Comparison of ENCODE assay signal across 8 cellular contexts in the genomic region with DNA sequence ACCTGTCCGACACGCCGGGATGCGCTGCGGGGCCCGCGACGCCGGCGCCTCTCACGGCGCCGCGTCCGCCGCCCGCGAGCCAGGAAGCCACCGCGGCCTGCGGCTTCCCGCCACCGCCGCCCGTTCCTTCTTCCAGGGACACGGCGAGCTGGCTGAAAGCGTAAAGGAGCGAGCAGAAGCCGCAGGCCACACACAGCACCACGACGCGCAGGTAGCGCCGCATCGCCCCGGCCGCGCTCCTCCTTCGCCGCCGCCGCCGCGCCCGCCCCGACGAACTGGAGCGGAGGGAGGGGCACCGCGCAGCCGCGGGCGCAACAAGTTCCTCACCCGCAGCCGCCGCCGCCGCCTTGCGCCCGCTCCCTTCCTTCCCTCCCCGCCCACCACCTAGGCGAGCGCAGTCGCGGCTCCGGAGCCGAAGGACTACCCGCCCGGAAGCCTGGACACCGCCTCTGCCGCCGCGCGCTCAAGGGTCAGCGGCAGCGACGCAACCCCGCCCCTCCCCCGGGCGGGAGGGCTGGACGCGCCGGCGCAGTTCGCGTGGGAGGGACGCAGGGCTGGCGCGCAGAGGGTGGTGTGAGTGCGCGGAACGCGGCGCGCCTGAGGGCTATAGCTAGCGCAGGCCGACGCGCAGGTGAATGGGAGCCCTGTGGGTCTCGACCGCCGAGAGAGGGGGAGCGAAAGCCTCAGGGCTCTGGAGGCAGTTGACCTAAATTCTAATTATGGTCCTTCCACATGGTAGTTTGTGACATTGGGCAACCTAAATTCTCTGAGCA.
DNase-seq lines count a peak whose midpoint lies in the region; ATAC-seq lines count a peak whose summit lies in the region.

GXYLT1 (minus strand) TSS at position 451 of the 773 bp plus-strand sequence; CDS start at position 223, 228 bp downstream.

- H3K27me3 Mint-ChIP-seq in central memory CD8-positive, alpha-beta T cell: no peaks in the 10 kb centered on the region

- H3K9me3 Mint-ChIP-seq in central memory CD8-positive, alpha-beta T cell: no peaks in the 10 kb centered on the region

- peak; percentile 94 for ATAC-seq in GM18909 (IDR thresholded peaks at IDR 0.05; ENCODE audit: poor library complexity, unreplicated experiment)
- ATAC-seq in HG03159 (IDR thresholded peaks at IDR 0.05; ENCODE audit: unreplicated experiment): peak; percentile 92
- peak; percentile 80 for ATAC-seq in central memory CD8-positive, alpha-beta T cell (replicated peaks; ENCODE audit: extremely low read depth, poor library complexity, severe bottlenecking)

- peak within 1 kb of the TSS; percentile 97 for H3K4me3 Mint-ChIP-seq in central memory CD8-positive, alpha-beta T cell

- H3K4me1 Mint-ChIP-seq in central memory CD8-positive, alpha-beta T cell: peaks cover 43% of the 10 kb centered on the region

- H3K36me3 Mint-ChIP-seq in central memory CD8-positive, alpha-beta T cell (ENCODE audit: insufficient read depth): peaks cover 8% of the 10 kb centered on the region

- DNase-seq in AG08395 (ENCODE audit: low spot score) (peak; percentile 97), NCI-H2227 treated with DMSO at 0.1 percent for 48 hours (lab: John Stamatoyannopoulos, UW) (peak; percentile 81), islet precursor cell (peak; percentile 99)
- DNase-seq in activated CD4-positive, CD25-positive, alpha-beta regulatory T cell treated with anti-CD3 and anti-CD28 coated beads, Interleukin-2, amount 50 U/mL, for 16 hours (ENCODE audit: low read depth, low spot score): peak; percentile 53
- peak; percentile 44 to 58 for DNase-seq in central memory CD8-positive, alpha-beta T cell (ENCODE audit: low spot score in 2 of 2)
- peak; percentile 79 for DNase-seq in stimulated activated CD4-positive, alpha-beta T cell treated with anti-CD3 and anti-CD28 coated beads, Interleukin-12 subunit alpha, Interleukin-12 subunit beta, amount 100 ng/mL, for 4 hours

- peak within 1 kb of the TSS; percentile 98 for H3K27ac Mint-ChIP-seq in central memory CD8-positive, alpha-beta T cell (ENCODE audit: low read depth)

Comparison
In these comparisons a context has a peak if more than half of its experiments do, and no peak if none do; other contexts are left out.
1. Peak in every context shown above with its lines: DNase-seq and ATAC-seq.